Comparison of ENCODE assay signal across 9 cellular contexts in genomic region chr2:28406276-28407096, GRCh38. TPM values are rescaled to one million over a fixed set of nuclear protein-coding genes. Genes with fewer than 3 reads are reported as not detected.
A peak's percentile ranks its signal among the peaks of the same experiment; 100 is the strongest.
DNase-seq lines count a peak whose midpoint lies in the region; ATAC-seq and TF ChIP-seq lines count a peak whose summit lies in the region.
"Had no signal": no experiment of that assay in that cellular context is flagged by ENCODE, and none has a peak within 500 bp of the region (broad histone marks: within the 10 kb centered on the region; RNA-seq: fewer than 3 reads in every experiment).

No MANE protein-coding gene starts in this region.

- ATAC-seq in foreskin keratinocyte: peak; percentile 78
- ATAC-seq in HG03432 (IDR thresholded peaks at IDR 0.05; ENCODE audit: unreplicated experiment): no peak
- ATAC-seq in HG03439 (IDR thresholded peaks at IDR 0.05; ENCODE audit: unreplicated experiment): no peak

- H3K27ac ChIP-seq in foreskin keratinocyte: no peak overlapping the region
- H3K27ac ChIP-seq in caudate nucleus (ENCODE audit: low read depth, low read length): no peak overlapping the region

- DNase-seq in HT-29 (ENCODE audit: low spot score) (peak; percentile 32), activated T-cell treated with anti-CD3 and anti-CD28 coated beads for 1 hour (ENCODE audit: low read depth) (peak; percentile 30), foreskin keratinocyte (peak; percentile 56 to 83), NCI-H2029 (lab: John Stamatoyannopoulos, UW) (no peak), caudate nucleus (lab: John Stamatoyannopoulos, UW) (no peak)
- peak; percentile 73 to 74 for DNase-seq in stimulated activated CD8-positive, alpha-beta memory T cell treated with anti-CD3 and anti-CD28 coated beads, Interleukin-15, amount 100 ng/mL, for 48 hours (ENCODE audit: low read depth in 2 of 2)

- H3K27me3 ChIP-seq in foreskin keratinocyte: no peaks in the 10 kb centered on the region
- H3K27me3 ChIP-seq: dorsolateral prefrontal cortex had no signal

- peaks cover 13% of the 10 kb centered on the region for H3K4me1 ChIP-seq in foreskin keratinocyte

- peak; percentile 30 for TF ChIP-seq CTCF in foreskin keratinocyte (conservative IDR thresholded peaks at IDR 0.05)

RNA-seq across cellular contexts. Expression of gene FOSL2, which starts 13.8 kb away (rescaled TPM):
- 51.5 and 61.8 TPM in 2 replicates for total RNA-seq in HT-29 (2014; rRNA removed; shearing (Covaris generic))
- 35.6 and 38.5 TPM in 2 replicates for total RNA-seq in foreskin keratinocyte
- 13.6 and 16.9 TPM in 2 replicates for polyA plus RNA-seq in foreskin keratinocyte

Comparison
In these comparisons a context has a peak if more than half of its experiments do, and no peak if none do; other contexts are left out.
1. DNase-seq: peak in HT-29 (single experiment), activated T-cell treated with anti-CD3 and anti-CD28 coated beads for 1 hour (single experiment), foreskin keratinocyte (2 of 2) and stimulated activated CD8-positive, alpha-beta memory T cell treated with anti-CD3 and anti-CD28 coated beads, Interleukin-15, amount 100 ng/mL, for 48 hours (2 of 2); none in NCI-H2029 (single experiment) and caudate nucleus (0 of 61).